1 cellular context compared by ENCODE assay signal in the genomic region with DNA sequence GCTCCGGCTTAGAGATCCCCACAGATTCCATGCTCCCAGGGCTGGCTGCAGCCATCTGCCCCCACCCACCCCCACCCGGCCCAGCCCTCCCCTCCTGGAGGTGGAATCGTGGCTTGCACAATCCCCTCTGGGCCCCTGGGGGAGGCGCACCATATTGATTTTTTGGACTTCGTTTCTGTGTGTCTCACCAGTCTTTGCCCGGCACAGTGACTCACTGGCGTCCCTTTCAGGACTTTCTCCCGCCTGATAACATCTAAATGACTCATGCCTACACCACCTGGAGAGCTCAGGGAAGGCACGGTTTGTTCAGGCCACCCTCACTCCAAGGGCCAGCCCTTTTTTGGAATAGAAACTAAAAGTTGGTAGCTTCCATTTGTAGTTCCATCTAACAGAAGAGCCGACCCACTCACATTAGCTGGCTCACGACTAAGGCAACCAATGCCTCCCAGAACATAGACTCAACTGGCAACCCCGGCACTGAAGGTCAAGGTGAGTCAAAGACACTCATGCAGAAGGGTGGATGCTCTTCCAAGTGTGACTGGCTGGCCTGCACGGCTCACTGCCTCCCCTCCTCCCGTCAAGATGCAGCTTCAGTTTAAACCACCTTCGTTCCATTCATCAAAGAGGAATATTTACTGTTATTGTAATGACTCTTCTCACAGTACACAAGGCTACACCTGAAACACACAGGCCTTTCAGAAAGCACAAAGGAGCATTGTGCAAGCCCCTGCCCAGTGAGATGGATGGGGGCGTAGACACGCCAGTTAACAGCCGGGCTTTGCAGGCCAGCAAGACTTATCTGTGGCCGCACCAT.
TF ChIP-seq lines count a peak whose summit lies in the region.

No MANE protein-coding gene starts in this region.

TF ChIP-seq in K562, 482 proteins besides CTCF, POLR2A, EP300 and RAD21 (continued from another document and continues in another):
- TF ChIP-seq, protein P1, sequence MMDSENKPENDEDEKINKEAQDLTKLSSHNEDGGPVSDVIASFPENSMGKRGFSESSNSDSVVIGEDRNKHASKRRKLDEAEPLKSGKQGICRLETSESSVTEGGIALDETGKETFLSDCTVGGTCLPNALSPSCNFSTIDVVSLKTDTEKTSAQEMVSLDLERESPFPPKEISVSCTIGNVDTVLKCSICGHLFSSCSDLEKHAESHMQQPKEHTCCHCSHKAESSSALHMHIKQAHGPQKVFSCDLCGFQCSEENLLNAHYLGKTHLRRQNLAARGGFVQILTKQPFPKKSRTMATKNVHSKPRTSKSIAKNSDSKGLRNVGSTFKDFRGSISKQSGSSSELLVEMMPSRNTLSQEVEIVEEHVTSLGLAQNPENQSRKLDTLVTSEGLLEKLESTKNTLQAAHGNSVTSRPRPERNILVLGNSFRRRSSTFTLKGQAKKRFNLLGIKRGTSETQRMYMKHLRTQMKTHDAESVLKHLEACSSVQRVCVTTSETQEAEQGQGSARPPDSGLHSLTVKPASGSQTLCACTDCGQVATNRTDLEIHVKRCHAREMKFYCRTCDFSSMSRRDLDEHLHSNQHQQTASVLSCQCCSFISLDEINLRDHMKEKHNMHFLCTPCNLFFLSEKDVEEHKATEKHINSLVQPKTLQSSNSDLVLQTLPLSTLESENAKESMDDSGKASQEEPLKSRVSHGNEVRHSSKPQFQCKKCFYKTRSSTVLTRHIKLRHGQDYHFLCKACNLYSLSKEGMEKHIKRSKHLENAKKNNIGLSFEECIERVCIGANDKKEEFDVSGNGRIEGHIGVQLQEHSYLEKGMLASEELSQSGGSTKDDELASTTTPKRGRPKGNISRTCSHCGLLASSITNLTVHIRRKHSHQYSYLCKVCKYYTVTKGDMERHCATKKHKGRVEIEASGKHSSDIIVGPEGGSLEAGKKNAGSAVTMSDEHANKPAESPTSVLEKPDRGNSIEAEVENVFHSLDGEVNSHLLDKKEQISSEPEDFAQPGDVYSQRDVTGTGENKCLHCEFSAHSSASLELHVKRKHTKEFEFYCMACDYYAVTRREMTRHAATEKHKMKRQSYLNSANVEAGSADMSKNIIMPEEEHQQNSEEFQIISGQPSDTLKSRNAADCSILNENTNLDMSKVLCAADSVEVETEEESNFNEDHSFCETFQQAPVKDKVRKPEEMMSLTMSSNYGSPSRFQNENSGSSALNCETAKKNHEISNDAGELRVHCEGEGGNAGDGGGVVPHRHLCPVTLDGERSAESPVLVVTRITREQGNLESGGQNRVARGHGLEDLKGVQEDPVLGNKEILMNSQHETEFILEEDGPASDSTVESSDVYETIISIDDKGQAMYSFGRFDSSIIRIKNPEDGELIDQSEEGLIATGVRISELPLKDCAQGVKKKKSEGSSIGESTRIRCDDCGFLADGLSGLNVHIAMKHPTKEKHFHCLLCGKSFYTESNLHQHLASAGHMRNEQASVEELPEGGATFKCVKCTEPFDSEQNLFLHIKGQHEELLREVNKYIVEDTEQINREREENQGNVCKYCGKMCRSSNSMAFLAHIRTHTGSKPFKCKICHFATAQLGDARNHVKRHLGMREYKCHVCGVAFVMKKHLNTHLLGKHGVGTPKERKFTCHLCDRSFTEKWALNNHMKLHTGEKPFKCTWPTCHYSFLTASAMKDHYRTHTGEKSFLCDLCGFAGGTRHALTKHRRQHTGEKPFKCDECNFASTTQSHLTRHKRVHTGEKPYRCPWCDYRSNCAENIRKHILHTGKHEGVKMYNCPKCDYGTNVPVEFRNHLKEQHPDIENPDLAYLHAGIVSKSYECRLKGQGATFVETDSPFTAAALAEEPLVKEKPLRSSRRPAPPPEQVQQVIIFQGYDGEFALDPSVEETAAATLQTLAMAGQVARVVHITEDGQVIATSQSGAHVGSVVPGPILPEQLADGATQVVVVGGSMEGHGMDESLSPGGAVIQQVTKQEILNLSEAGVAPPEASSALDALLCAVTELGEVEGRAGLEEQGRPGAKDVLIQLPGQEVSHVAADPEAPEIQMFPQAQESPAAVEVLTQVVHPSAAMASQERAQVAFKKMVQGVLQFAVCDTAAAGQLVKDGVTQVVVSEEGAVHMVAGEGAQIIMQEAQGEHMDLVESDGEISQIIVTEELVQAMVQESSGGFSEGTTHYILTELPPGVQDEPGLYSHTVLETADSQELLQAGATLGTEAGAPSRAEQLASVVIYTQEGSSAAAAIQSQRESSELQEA (IDR thresholded peaks at IDR 0.05; ENCODE audit: low read depth), result no peak
- TF ChIP-seq ZFX (CRISPR knock-in tag; IDR thresholded peaks at IDR 0.05) (no peak), YBX1 (IDR thresholded peaks at IDR 0.05) (no peak), ETV6 (IDR thresholded peaks at IDR 0.05; ENCODE audit: borderline replicate concordance in 1 of 2, low read depth in 2 of 2, low read length in 1 of 2) (no peak), ETV6 (CRISPR knock-in tag; IDR thresholded peaks at IDR 0.05; ENCODE audit: borderline replicate concordance) (no peak), BCOR (IDR thresholded peaks at IDR 0.05) (0 out of 2 replicates have a peak, but pooled peaks have one; percentile 11), GTF2F1 (IDR thresholded peaks at IDR 0.05; ENCODE audit: low read depth, low read length) (no peak), DNMT1 (IDR thresholded peaks at IDR 0.05) (no peak), RBM34 (IDR thresholded peaks at IDR 0.05; ENCODE audit: borderline replicate concordance, insufficient read depth, low read length) (no peak), CBX1 (IDR thresholded peaks at IDR 0.05; ENCODE audit: low read depth) (no peak), FOXJ3 (CRISPR knock-in tag; IDR thresholded peaks at IDR 0.05) (no peak)
- TF ChIP-seq, protein P2, sequence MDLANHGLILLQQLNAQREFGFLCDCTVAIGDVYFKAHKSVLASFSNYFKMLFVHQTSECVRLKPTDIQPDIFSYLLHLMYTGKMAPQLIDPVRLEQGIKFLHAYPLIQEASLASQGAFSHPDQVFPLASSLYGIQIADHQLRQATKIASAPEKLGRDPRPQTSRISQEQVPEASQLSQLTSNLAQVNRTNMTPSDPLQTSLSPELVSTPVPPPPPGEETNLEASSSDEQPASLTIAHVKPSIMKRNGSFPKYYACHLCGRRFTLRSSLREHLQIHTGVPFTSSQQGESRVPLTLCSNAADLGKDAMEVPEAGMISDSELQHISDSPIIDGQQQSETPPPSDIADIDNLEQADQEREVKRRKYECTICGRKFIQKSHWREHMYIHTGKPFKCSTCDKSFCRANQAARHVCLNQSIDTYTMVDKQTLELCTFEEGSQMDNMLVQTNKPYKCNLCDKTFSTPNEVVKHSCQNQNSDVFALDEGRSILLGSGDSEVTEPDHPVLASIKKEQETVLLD (IDR thresholded peaks at IDR 0.05), result 0 out of 2 replicates have a peak, but pooled peaks have one; percentile 35
- TF ChIP-seq, protein P3, sequence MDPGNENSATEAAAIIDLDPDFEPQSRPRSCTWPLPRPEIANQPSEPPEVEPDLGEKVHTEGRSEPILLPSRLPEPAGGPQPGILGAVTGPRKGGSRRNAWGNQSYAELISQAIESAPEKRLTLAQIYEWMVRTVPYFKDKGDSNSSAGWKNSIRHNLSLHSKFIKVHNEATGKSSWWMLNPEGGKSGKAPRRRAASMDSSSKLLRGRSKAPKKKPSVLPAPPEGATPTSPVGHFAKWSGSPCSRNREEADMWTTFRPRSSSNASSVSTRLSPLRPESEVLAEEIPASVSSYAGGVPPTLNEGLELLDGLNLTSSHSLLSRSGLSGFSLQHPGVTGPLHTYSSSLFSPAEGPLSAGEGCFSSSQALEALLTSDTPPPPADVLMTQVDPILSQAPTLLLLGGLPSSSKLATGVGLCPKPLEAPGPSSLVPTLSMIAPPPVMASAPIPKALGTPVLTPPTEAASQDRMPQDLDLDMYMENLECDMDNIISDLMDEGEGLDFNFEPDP (CRISPR knock-in tag; IDR thresholded peaks at IDR 0.05), result no peak
- TF ChIP-seq, protein P4, sequence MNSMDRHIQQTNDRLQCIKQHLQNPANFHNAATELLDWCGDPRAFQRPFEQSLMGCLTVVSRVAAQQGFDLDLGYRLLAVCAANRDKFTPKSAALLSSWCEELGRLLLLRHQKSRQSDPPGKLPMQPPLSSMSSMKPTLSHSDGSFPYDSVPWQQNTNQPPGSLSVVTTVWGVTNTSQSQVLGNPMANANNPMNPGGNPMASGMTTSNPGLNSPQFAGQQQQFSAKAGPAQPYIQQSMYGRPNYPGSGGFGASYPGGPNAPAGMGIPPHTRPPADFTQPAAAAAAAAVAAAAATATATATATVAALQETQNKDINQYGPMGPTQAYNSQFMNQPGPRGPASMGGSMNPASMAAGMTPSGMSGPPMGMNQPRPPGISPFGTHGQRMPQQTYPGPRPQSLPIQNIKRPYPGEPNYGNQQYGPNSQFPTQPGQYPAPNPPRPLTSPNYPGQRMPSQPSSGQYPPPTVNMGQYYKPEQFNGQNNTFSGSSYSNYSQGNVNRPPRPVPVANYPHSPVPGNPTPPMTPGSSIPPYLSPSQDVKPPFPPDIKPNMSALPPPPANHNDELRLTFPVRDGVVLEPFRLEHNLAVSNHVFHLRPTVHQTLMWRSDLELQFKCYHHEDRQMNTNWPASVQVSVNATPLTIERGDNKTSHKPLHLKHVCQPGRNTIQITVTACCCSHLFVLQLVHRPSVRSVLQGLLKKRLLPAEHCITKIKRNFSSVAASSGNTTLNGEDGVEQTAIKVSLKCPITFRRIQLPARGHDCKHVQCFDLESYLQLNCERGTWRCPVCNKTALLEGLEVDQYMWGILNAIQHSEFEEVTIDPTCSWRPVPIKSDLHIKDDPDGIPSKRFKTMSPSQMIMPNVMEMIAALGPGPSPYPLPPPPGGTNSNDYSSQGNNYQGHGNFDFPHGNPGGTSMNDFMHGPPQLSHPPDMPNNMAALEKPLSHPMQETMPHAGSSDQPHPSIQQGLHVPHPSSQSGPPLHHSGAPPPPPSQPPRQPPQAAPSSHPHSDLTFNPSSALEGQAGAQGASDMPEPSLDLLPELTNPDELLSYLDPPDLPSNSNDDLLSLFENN (IDR thresholded peaks at IDR 0.05; ENCODE audit: low read depth in 2 of 2, low read length in 2 of 2), result no peak
- TF ChIP-seq, protein P5, sequence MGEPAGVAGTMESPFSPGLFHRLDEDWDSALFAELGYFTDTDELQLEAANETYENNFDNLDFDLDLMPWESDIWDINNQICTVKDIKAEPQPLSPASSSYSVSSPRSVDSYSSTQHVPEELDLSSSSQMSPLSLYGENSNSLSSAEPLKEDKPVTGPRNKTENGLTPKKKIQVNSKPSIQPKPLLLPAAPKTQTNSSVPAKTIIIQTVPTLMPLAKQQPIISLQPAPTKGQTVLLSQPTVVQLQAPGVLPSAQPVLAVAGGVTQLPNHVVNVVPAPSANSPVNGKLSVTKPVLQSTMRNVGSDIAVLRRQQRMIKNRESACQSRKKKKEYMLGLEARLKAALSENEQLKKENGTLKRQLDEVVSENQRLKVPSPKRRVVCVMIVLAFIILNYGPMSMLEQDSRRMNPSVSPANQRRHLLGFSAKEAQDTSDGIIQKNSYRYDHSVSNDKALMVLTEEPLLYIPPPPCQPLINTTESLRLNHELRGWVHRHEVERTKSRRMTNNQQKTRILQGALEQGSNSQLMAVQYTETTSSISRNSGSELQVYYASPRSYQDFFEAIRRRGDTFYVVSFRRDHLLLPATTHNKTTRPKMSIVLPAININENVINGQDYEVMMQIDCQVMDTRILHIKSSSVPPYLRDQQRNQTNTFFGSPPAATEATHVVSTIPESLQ (CRISPR knock-in tag; IDR thresholded peaks at IDR 0.05), result no peak
- TF ChIP-seq, protein P6, sequence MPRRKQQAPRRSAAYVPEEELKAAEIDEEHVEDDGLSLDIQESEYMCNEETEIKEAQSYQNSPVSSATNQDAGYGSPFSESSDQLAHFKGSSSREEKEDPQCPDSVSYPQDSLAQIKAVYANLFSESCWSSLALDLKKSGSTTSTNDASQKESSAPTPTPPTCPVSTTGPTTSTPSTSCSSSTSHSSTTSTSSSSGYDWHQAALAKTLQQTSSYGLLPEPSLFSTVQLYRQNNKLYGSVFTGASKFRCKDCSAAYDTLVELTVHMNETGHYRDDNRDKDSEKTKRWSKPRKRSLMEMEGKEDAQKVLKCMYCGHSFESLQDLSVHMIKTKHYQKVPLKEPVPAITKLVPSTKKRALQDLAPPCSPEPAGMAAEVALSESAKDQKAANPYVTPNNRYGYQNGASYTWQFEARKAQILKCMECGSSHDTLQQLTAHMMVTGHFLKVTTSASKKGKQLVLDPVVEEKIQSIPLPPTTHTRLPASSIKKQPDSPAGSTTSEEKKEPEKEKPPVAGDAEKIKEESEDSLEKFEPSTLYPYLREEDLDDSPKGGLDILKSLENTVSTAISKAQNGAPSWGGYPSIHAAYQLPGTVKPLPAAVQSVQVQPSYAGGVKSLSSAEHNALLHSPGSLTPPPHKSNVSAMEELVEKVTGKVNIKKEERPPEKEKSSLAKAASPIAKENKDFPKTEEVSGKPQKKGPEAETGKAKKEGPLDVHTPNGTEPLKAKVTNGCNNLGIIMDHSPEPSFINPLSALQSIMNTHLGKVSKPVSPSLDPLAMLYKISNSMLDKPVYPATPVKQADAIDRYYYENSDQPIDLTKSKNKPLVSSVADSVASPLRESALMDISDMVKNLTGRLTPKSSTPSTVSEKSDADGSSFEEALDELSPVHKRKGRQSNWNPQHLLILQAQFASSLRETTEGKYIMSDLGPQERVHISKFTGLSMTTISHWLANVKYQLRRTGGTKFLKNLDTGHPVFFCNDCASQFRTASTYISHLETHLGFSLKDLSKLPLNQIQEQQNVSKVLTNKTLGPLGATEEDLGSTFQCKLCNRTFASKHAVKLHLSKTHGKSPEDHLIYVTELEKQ (CRISPR knock-in tag; IDR thresholded peaks at IDR 0.05), result no peak
- TF ChIP-seq, protein P7, sequence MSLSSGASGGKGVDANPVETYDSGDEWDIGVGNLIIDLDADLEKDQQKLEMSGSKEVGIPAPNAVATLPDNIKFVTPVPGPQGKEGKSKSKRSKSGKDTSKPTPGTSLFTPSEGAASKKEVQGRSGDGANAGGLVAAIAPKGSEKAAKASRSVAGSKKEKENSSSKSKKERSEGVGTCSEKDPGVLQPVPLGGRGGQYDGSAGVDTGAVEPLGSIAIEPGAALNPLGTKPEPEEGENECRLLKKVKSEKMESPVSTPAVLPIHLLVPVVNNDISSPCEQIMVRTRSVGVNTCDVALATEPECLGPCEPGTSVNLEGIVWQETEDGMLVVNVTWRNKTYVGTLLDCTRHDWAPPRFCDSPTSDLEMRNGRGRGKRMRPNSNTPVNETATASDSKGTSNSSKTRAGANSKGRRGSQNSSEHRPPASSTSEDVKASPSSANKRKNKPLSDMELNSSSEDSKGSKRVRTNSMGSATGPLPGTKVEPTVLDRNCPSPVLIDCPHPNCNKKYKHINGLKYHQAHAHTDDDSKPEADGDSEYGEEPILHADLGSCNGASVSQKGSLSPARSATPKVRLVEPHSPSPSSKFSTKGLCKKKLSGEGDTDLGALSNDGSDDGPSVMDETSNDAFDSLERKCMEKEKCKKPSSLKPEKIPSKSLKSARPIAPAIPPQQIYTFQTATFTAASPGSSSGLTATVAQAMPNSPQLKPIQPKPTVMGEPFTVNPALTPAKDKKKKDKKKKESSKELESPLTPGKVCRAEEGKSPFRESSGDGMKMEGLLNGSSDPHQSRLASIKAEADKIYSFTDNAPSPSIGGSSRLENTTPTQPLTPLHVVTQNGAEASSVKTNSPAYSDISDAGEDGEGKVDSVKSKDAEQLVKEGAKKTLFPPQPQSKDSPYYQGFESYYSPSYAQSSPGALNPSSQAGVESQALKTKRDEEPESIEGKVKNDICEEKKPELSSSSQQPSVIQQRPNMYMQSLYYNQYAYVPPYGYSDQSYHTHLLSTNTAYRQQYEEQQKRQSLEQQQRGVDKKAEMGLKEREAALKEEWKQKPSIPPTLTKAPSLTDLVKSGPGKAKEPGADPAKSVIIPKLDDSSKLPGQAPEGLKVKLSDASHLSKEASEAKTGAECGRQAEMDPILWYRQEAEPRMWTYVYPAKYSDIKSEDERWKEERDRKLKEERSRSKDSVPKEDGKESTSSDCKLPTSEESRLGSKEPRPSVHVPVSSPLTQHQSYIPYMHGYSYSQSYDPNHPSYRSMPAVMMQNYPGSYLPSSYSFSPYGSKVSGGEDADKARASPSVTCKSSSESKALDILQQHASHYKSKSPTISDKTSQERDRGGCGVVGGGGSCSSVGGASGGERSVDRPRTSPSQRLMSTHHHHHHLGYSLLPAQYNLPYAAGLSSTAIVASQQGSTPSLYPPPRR (CRISPR knock-in tag; IDR thresholded peaks at IDR 0.05; ENCODE audit: borderline replicate concordance), result no peak
